23 cellular contexts compared by ENCODE assay signal in genomic region chr16:9308300-9309209, GRCh38.
DNase-seq lines count a peak whose midpoint lies in the region; ATAC-seq, FAIRE-seq and TF ChIP-seq lines count a peak whose summit lies in the region.
"Had no signal": no experiment of that assay in that cellular context is flagged by ENCODE, and none has a peak within 500 bp of the region (broad histone marks: within the 10 kb centered on the region; RNA-seq: fewer than 3 reads in every experiment).

No MANE protein-coding gene starts in this region.

- CTCF ChIA-PET in A549 (lab: Yijun Ruan, JAX), result no interaction called here

- FAIRE-seq in A549 (lab: Jason Lieb, UNC) (no peak), islet of Langerhans (lab: Jason Lieb, UNC) (peak; percentile 95)
- FAIRE-seq: bronchial epithelial cell, keratinocyte, RCC 7860 had no signal

- H3K4me1 Mint-ChIP-seq in nephron, result peaks cover 23% of the 10 kb centered on the region
- peaks cover 7% of the 10 kb centered on the region for H3K4me1 Mint-ChIP-seq in glutamatergic neuron (ENCODE audit: low read depth, unreplicated experiment)
- H3K4me1 Mint-ChIP-seq in endodermal cell, result no peaks in the 10 kb centered on the region

- H3K9ac ChIP-seq in endodermal cell (ENCODE audit: extremely low read depth, low read length, poor library complexity, severe bottlenecking), result no peak overlapping the region
- H3K9ac ChIP-seq: BLaER1 had no signal

- intact Hi-C loops in adrenal gland (cut with DNase I), result no loop called here

- H3K27me3 Mint-ChIP-seq in nephron (ENCODE audit: low read depth) (peaks cover 34% of the 10 kb centered on the region), glutamatergic neuron (ENCODE audit: unreplicated experiment) (peaks cover 3% of the 10 kb centered on the region), endodermal cell (ENCODE audit: insufficient read depth) (peaks cover 7% of the 10 kb centered on the region)

- H3K9me3 Mint-ChIP-seq in nephron, result no peaks in the 10 kb centered on the region
- H3K9me3 Mint-ChIP-seq in glutamatergic neuron (ENCODE audit: unreplicated experiment), result no peaks in the 10 kb centered on the region
- H3K9me3 Mint-ChIP-seq in activated naive CD4-positive, alpha-beta T cell treated with anti-CD3 and anti-CD28 coated beads, Interleukin-2, amount 50 U/mL, for 72 hours, result peaks cover 2 to 11% of the 10 kb centered on the region in 2 donors
- no peaks in the 10 kb centered on the region for H3K9me3 Mint-ChIP-seq in endodermal cell

- H3K36me3 Mint-ChIP-seq in nephron (ENCODE audit: low read depth), result no peaks in the 10 kb centered on the region
- no peaks in the 10 kb centered on the region for H3K36me3 Mint-ChIP-seq in glutamatergic neuron (ENCODE audit: unreplicated experiment)
- H3K36me3 Mint-ChIP-seq in activated naive CD4-positive, alpha-beta T cell treated with anti-CD3 and anti-CD28 coated beads, Interleukin-2, amount 50 U/mL, for 72 hours, result peaks cover 0 to 4% of the 10 kb centered on the region in 2 donors
- H3K36me3 Mint-ChIP-seq in endodermal cell (ENCODE audit: low read depth), result no peaks in the 10 kb centered on the region

- no peak overlapping the region for H3K27ac ChIP-seq in A549
- H3K27ac ChIP-seq in adrenal gland, result no peak overlapping the region
- H3K27ac ChIP-seq in endodermal cell (ENCODE audit: low read depth, low read length), result no peak overlapping the region
- H3K27ac ChIP-seq: BLaER1, WERI-Rb-1 had no signal

- H3K4me3 Mint-ChIP-seq in nephron (no peak overlapping the region), glutamatergic neuron (ENCODE audit: unreplicated experiment) (no peak overlapping the region), endodermal cell (no peak overlapping the region)

- H3K27me3 ChIP-seq in adrenal gland (no peaks in the 10 kb centered on the region), endodermal cell (ENCODE audit: control insufficient read depth, insufficient read depth, low read length, poor library complexity, severe bottlenecking) (no peaks in the 10 kb centered on the region)
- H3K27me3 ChIP-seq: BLaER1 had no signal

- no peak for TF ChIP-seq RAD21 in A549 (conservative IDR thresholded peaks at IDR 0.05 in 1 of 2, IDR thresholded peaks at IDR 0.05 in 1 of 2)

- H3K4me1 ChIP-seq in A549 (no peaks in the 10 kb centered on the region), adrenal gland (replicated peaks in 1 of 2) (no peaks in the 10 kb centered on the region), endodermal cell (ENCODE audit: control insufficient read depth, insufficient read depth, low read length) (no peaks in the 10 kb centered on the region)

- POLR2A ChIA-PET in A549 (lab: Yijun Ruan, JAX), result no interaction called here

- H3K4me2 ChIP-seq in A549, result no peak overlapping the region
- H3K4me2 ChIP-seq: BLaER1 had no signal

- TF ChIP-seq POLR2A in A549 (IDR thresholded peaks at IDR 0.05; ENCODE audit: low read length) (no peak), adrenal gland (IDR thresholded peaks at IDR 0.05) (no peak)

- no peaks in the 10 kb centered on the region for H3K36me3 ChIP-seq in adrenal gland (replicated peaks in 1 of 2)
- H3K36me3 ChIP-seq in endodermal cell (ENCODE audit: control insufficient read depth, insufficient read depth, low read length), result no peaks in the 10 kb centered on the region
- H3K36me3 ChIP-seq: BLaER1, WERI-Rb-1 had no signal

- no peak for TF ChIP-seq EP300 in A549 (IDR thresholded peaks at IDR 0.05)

- H3K27ac Mint-ChIP-seq in nephron (peak overlapping the region; percentile 76 to 88 (median 77)), glutamatergic neuron (ENCODE audit: unreplicated experiment) (no peak overlapping the region), endodermal cell (no peak overlapping the region)
- no peak overlapping the region for H3K27ac Mint-ChIP-seq in activated naive CD4-positive, alpha-beta T cell treated with anti-CD3 and anti-CD28 coated beads, Interleukin-2, amount 50 U/mL, for 72 hours

- H3K9me3 ChIP-seq in A549 (no peaks in the 10 kb centered on the region), adrenal gland (replicated peaks in 1 of 3) (no peaks in the 10 kb centered on the region), endodermal cell (ENCODE audit: control insufficient read depth, low read length) (no peaks in the 10 kb centered on the region)
- H3K9me3 ChIP-seq: BLaER1 had no signal

- WGBS in A549 (ENCODE audit: missing lambda C conversion rate), result 2% methylated on average over 14 of the region's 14 CpGs
- WGBS in adrenal gland, 4 donors, result 57 to 67% (median 60%) methylated on average over 14 of the region's 14 CpGs
- WGBS in endodermal cell (ENCODE audit: insufficient coverage in 1 of 2, insufficient read length in 1 of 2), 2 experiments, result 81 to 95% methylated on average over 8 to 14 of the region's 14 CpGs

- ATAC-seq in A549 (no peak), GM18867 (IDR thresholded peaks at IDR 0.05; ENCODE audit: unreplicated experiment) (no peak)
- ATAC-seq in activated naive CD4-positive, alpha-beta T cell treated with anti-CD3 and anti-CD28 coated beads, Interleukin-2, amount 50 U/mL, for 72 hours, result no peak

- DNase-seq in A549 (ENCODE audit: low read depth in 1 of 2, low spot score in 1 of 2) (no peak), adrenal gland (peak in 5 of 7 donors; percentile 19 to 41 (median 27)), glutamatergic neuron (no peak), endodermal cell (no peak)
- no peak for DNase-seq in activated naive CD4-positive, alpha-beta T cell treated with anti-CD3 and anti-CD28 coated beads, Interleukin-2, amount 50 U/mL, for 72 hours (ENCODE audit: low spot score in 2 of 2)
- DNase-seq: activated CD4-positive, alpha-beta T cell treated with anti-CD3 and anti-CD28 coated beads, Interleukin-2, amount 50 U/mL, for 48 hours; activated effector memory CD4-positive, alpha-beta T cell treated with Interleukin-2 at 50 U/mL for 16 hours; Calu3; dermis blood vessel endothelial cell; hippocampal formation; Karpas-422; NCI-H1048; NCI-H2029 treated with DMSO at 0.1 percent for 48 hours; NCI-H446 treated with DMSO at 0.1 percent for 48 hours; stimulated activated CD8-positive, alpha-beta memory T cell treated with anti-CD3 and anti-CD28 coated beads, Interleukin-4, amount 100 ng/mL, for 48 hours; WERI-Rb-1 had no signal

- no peak for TF ChIP-seq CTCF in A549 (IDR thresholded peaks at IDR 0.05)
- no peak for TF ChIP-seq CTCF in adrenal gland (IDR thresholded peaks at IDR 0.05)
- TF ChIP-seq CTCF in nephron (IDR thresholded peaks at IDR 0.05; ENCODE audit: unreplicated experiment in 3 of 3), result no peak
- no peak for TF ChIP-seq CTCF in glutamatergic neuron (IDR thresholded peaks at IDR 0.05; ENCODE audit: partially characterized antibody, unreplicated experiment)
- no peak for TF ChIP-seq CTCF in endodermal cell (conservative IDR thresholded peaks at IDR 0.05)

- H3K4me3 ChIP-seq in A549 (no peak overlapping the region), adrenal gland (no peak overlapping the region), endodermal cell (ENCODE audit: low read length) (no peak overlapping the region)
- H3K4me3 ChIP-seq: BLaER1 had no signal

TF ChIP-seq in A549, 52 proteins besides CTCF, POLR2A, EP300 and RAD21:
- TF ChIP-seq MAZ (IDR thresholded peaks at IDR 0.05; ENCODE audit: borderline replicate concordance, low read depth, low read length), result no peak
- TF ChIP-seq REST (IDR thresholded peaks at IDR 0.05), result no peak
- TF ChIP-seq MAFK (IDR thresholded peaks at IDR 0.05; ENCODE audit: partially characterized antibody), result peak; percentile 3

Comparison
In these comparisons a context has a peak if more than half of its experiments do, and no peak if none do; other contexts are left out.
1. DNase-seq: peak in adrenal gland (5 of 7); none in A549 (0 of 2), glutamatergic neuron (single experiment), activated naive CD4-positive, alpha-beta T cell treated with anti-CD3 and anti-CD28 coated beads, Interleukin-2, amount 50 U/mL, for 72 hours (0 of 2) and endodermal cell (single experiment).
2. H3K27ac Mint-ChIP-seq: peak in nephron (3 of 3); none in glutamatergic neuron (single experiment), activated naive CD4-positive, alpha-beta T cell treated with anti-CD3 and anti-CD28 coated beads, Interleukin-2, amount 50 U/mL, for 72 hours (0 of 2) and endodermal cell (single experiment).